28 cellular contexts compared by ENCODE assay signal in genomic region chrY:6983221-6983620, GRCh38.
"Had no signal": no experiment of that assay in that cellular context is flagged by ENCODE, and none has a peak within 500 bp of the region (broad histone marks: within the 10 kb centered on the region; RNA-seq: fewer than 3 reads in every experiment).

No MANE protein-coding gene starts in this region.

- H3K36me3 Mint-ChIP-seq: activated naive CD8-positive, alpha-beta T cell treated with anti-CD3 and anti-CD28 coated beads for 36 hours had no signal

- H3K27me3 ChIP-seq: ascending aorta had no signal

- ATAC-seq: activated CD8-positive, alpha-beta T cell treated with anti-CD3 and anti-CD28 coated beads for 36 hours had no signal

- H3K36me3 ChIP-seq: ascending aorta, WERI-Rb-1 had no signal

- H3K9me3 ChIP-seq: ascending aorta had no signal

- DNase-seq: activated CD4-positive, alpha-beta T cell treated with anti-CD3 and anti-CD28 coated beads, Interleukin-2, amount 10 ng/mL, durations not matched to agents 24 days and 14 days; activated CD4-positive, alpha-beta T cell treated with anti-CD3 and anti-CD28 coated beads, Interleukin-2, amount 50 U/mL, for 4 hours; activated CD4-positive, CD25-positive, alpha-beta regulatory T cell; activated CD8-positive, alpha-beta T cell treated with anti-CD3 and anti-CD28 coated beads for 36 hours; activated gamma-delta T cell treated with Interleukin-2 at 50 U/mL for 16 hours; activated naive CD4-positive, alpha-beta T cell treated with anti-CD3 and anti-CD28 coated beads, Interleukin-2, amount 50 U/mL, for 16 hours; activated naive CD8-positive, alpha-beta T cell treated with anti-CD3 and anti-CD28 coated beads for 36 hours; activated T-cell treated with anti-CD3 and anti-CD28 coated beads, Interleukin-2, amount 50 U/mL, for 24 hours; amygdala; MM.1S; NCI-H1092 treated with DMSO at 0.1 percent for 48 hours; NCI-H1417; NCI-H146; NCI-H187; NCI-H2029 treated with DMSO at 0.1 percent for 48 hours; NCI-H2107; NCI-H2171; NCI-H510A; NCI-H526; NCI-H748 treated with DMSO at 0.1 percent for 48 hours; NK-92 treated with Interleukin-12 subunit alpha and Interleukin-12 subunit beta, amount 100 ng/mL, for 24 hours; OCI-M1; SW 1271; T-helper 1 cell; T1000; WERI-Rb-1 had no signal

- H3K4me3 ChIP-seq: ascending aorta had no signal

- H3K4me1 ChIP-seq: ascending aorta had no signal

- H3K4me1 Mint-ChIP-seq: activated CD4-positive, alpha-beta T cell treated with anti-CD3 and anti-CD28 coated beads, Interleukin-2, amount 10 ng/mL, durations not matched to agents 24 days and 14 days; activated naive CD8-positive, alpha-beta T cell treated with anti-CD3 and anti-CD28 coated beads for 36 hours had no signal

- H3K27ac ChIP-seq: ascending aorta, KMS-11, WERI-Rb-1 had no signal

- H3K4me3 Mint-ChIP-seq: activated CD4-positive, alpha-beta T cell treated with anti-CD3 and anti-CD28 coated beads, Interleukin-2, amount 10 ng/mL, durations not matched to agents 24 days and 14 days; activated CD8-positive, alpha-beta T cell treated with anti-CD3 and anti-CD28 coated beads for 36 hours; activated naive CD8-positive, alpha-beta T cell treated with anti-CD3 and anti-CD28 coated beads for 36 hours; activated T-cell treated with anti-CD3 and anti-CD28 coated beads, Interleukin-2, amount 50 U/mL, for 24 hours had no signal

- H3K27me3 Mint-ChIP-seq: activated CD4-positive, alpha-beta T cell treated with anti-CD3 and anti-CD28 coated beads, Interleukin-2, amount 10 ng/mL, durations not matched to agents 24 days and 14 days; activated CD8-positive, alpha-beta T cell treated with anti-CD3 and anti-CD28 coated beads for 36 hours; activated naive CD8-positive, alpha-beta T cell treated with anti-CD3 and anti-CD28 coated beads for 36 hours; activated T-cell treated with anti-CD3 and anti-CD28 coated beads, Interleukin-2, amount 50 U/mL, for 24 hours had no signal

- H3K27ac Mint-ChIP-seq: activated CD4-positive, alpha-beta T cell treated with anti-CD3 and anti-CD28 coated beads, Interleukin-2, amount 10 ng/mL, durations not matched to agents 24 days and 14 days; activated CD8-positive, alpha-beta T cell treated with anti-CD3 and anti-CD28 coated beads for 36 hours; activated naive CD8-positive, alpha-beta T cell treated with anti-CD3 and anti-CD28 coated beads for 36 hours; activated T-cell treated with anti-CD3 and anti-CD28 coated beads, Interleukin-2, amount 50 U/mL, for 24 hours had no signal

- H3K9me3 Mint-ChIP-seq: activated CD4-positive, alpha-beta T cell treated with anti-CD3 and anti-CD28 coated beads, Interleukin-2, amount 10 ng/mL, durations not matched to agents 24 days and 14 days; activated CD8-positive, alpha-beta T cell treated with anti-CD3 and anti-CD28 coated beads for 36 hours; activated naive CD8-positive, alpha-beta T cell treated with anti-CD3 and anti-CD28 coated beads for 36 hours; activated T-cell treated with anti-CD3 and anti-CD28 coated beads, Interleukin-2, amount 50 U/mL, for 24 hours had no signal
